In genomic region chr10:103660364-103661197, GRCh38 we compare ENCODE assay signal across 8 cellular contexts.
A peak's percentile ranks its signal among the peaks of the same experiment; 100 is the strongest.
DNase-seq lines count a peak whose midpoint lies in the region; ATAC-seq and TF ChIP-seq lines count a peak whose summit lies in the region.

No MANE protein-coding gene starts in this region.

- H3K27me3 ChIP-seq in colonic mucosa (no peaks in the 10 kb centered on the region), mucosa of rectum (ENCODE audit: control insufficient read depth in 2 of 2, insufficient read depth in 2 of 2, low read length in 2 of 2) (no peaks in the 10 kb centered on the region)

- H3K4me3 ChIP-seq in OCI-LY7 (ENCODE audit: low read depth, low read length, poor library complexity, severe bottlenecking) = no peak overlapping the region
- H3K4me3 ChIP-seq in colonic mucosa = peak overlapping the region; percentile 42
- H3K4me3 ChIP-seq in mucosa of rectum (ENCODE audit: low read length in 2 of 2) = peak overlapping the region; percentile 56 to 79

- TF ChIP-seq CTCF in OCI-LY7 (conservative IDR thresholded peaks at IDR 0.05; ENCODE audit: low read length) (no peak), colonic mucosa (IDR thresholded peaks at IDR 0.05) (no peak)

- no peaks in the 10 kb centered on the region for H3K4me1 ChIP-seq in OCI-LY7 (ENCODE audit: insufficient read depth, low read length, poor library complexity, severe bottlenecking)
- H3K4me1 ChIP-seq in colonic mucosa = no peaks in the 10 kb centered on the region
- H3K4me1 ChIP-seq in mucosa of rectum (ENCODE audit: control insufficient read depth in 2 of 2, insufficient read depth in 2 of 2, low read length in 2 of 2) = peaks cover 11 to 21% of the 10 kb centered on the region in 2 donors

- H4K20me1 ChIP-seq in OCI-LY7 (ENCODE audit: insufficient read depth, low read length) = no peaks in the 10 kb centered on the region

- POLR2A ChIA-PET in OCI-LY7 (lab: Charles Lee) = no interaction called here

- no peak overlapping the region for H3K27ac ChIP-seq in OCI-LY7 (ENCODE audit: low read depth, low read length, poor library complexity, severe bottlenecking)
- H3K27ac ChIP-seq in colonic mucosa = peak overlapping the region; percentile 82
- H3K27ac ChIP-seq in mucosa of rectum (ENCODE audit: low read depth in 2 of 2, low read length in 2 of 2) = peak overlapping the region; percentile 67 to 84

- BruUV-seq in OCI-LY7 (replicated peaks; lab: Mats Ljungman, UMichigan) = no TSS peak

- no peaks in the 10 kb centered on the region for H3K9me3 ChIP-seq in OCI-LY7 (ENCODE audit: low read length)
- no peaks in the 10 kb centered on the region for H3K9me3 ChIP-seq in colonic mucosa
- H3K9me3 ChIP-seq in mucosa of rectum (ENCODE audit: control insufficient read depth in 2 of 2, low read length in 2 of 2) = no peaks in the 10 kb centered on the region

- H3K36me3 ChIP-seq in OCI-LY7 (ENCODE audit: insufficient read depth, low read length) = no peaks in the 10 kb centered on the region
- no peaks in the 10 kb centered on the region for H3K36me3 ChIP-seq in colonic mucosa
- H3K36me3 ChIP-seq in mucosa of rectum (ENCODE audit: control insufficient read depth in 2 of 2, insufficient read depth in 2 of 2, low read length in 2 of 2) = peaks cover 17 to 26% of the 10 kb centered on the region in 2 donors

- H3K79me2 ChIP-seq in OCI-LY7 (ENCODE audit: insufficient read depth, low read depth, low read length) = no peaks in the 10 kb centered on the region

- intact Hi-C loops in OCI-LY7 (cut with micrococcal nuclease; ENCODE audit: unreplicated experiment) = no loop called here
- intact Hi-C loops in colonic mucosa (cut with DNase I) = no loop called here

- H3K9ac ChIP-seq in colonic mucosa (ENCODE audit: low read depth in 2 of 2, low read length in 2 of 2) (peak overlapping the region; percentile 74 to 76), mucosa of rectum (ENCODE audit: low read depth in 1 of 2, low read length in 2 of 2) (peak overlapping the region; percentile 63 to 64)

- DNase-seq in NCI-H2081 (lab: John Stamatoyannopoulos, UW) = peak; percentile 50 to 66
- no peak for DNase-seq in NCI-H2081 treated with DMSO at 0.1 percent for 48 hours (lab: John Stamatoyannopoulos, UW)
- DNase-seq in OCI-LY7 (ENCODE audit: low spot score) = no peak
- DNase-seq in colonic mucosa = no peak
- DNase-seq in HUDEP-2 (lab: John Stamatoyannopoulos, UW; ENCODE audit: unreplicated experiment in 76 of 76) = no peak
- no peak for DNase-seq in inferior parietal cortex (ENCODE audit: extremely low spot score)

- CTCF ChIA-PET in OCI-LY7 (lab: Charles Lee; ENCODE audit: unreplicated experiment) = no interaction called here

- H3K9me2 ChIP-seq in OCI-LY7 (ENCODE audit: insufficient read depth, low read length) = no peaks in the 10 kb centered on the region

- peak; percentile 19 for ATAC-seq in HG02588 (IDR thresholded peaks at IDR 0.05; ENCODE audit: unreplicated experiment)

- peak overlapping the region; percentile 36; the same call in 1 of the 2 replicates for H3K4me2 ChIP-seq in OCI-LY7 (ENCODE audit: low read length)

- no peak overlapping the region for H2AFZ ChIP-seq in OCI-LY7 (ENCODE audit: low read length)

Comparison
In these comparisons a context has a peak if more than half of its experiments do, and no peak if none do; other contexts are left out.
1. DNase-seq: peak in NCI-H2081 (2 of 2); none in NCI-H2081 treated with DMSO at 0.1 percent for 48 hours (single experiment), OCI-LY7 (single experiment), colonic mucosa (single experiment), HUDEP-2 (0 of 76) and inferior parietal cortex (single experiment).